8 cellular contexts compared by ENCODE assay signal in the genomic region with DNA sequence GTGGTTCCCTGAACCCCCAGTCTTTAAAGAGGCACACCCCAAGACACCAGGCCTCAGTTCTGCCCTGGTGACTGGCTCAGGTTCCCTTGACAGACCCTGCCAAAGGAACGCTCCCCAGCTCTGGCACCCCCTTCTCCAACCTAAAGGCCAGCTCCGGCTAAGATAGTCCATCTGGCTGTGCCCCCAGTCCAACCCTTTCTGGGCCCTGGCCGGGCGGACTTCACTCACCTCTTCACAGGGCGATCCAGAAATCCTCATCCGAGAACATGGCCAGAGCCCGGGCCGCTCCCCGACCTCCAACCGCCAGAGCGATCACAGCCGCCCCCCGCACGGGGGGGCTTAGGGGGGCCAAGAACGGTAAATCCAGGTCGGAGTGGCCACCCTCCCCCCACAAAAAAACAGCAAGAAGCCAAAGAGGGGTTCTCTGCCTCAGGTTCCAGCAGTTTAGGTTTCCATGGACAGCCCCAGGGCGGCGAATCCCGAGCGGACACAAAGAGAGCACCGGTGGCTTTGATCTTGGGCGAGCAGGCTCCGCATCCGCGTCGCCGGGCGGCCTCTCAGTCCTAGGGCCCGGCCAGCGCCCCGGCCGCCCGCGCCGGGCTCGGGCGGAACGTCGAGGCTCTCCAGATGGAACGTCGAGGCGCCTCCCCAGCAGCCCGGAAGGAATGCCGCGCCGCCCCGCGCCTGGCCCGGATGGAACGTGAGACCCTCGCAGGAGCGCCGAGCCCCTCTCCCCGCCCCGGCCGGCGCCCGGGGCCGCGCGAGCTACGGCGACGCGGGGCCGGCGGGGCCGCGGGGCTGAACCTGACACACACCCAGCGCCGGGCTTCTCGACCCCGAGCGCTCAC. TPM values are rescaled to one million over a fixed set of nuclear protein-coding genes. Genes with fewer than 3 reads are reported as not detected.
DNase-seq lines count a peak whose midpoint lies in the region; ATAC-seq lines count a peak whose summit lies in the region.

No MANE protein-coding gene starts in this region.

- H3K4me3 Mint-ChIP-seq in activated CD8-positive, alpha-beta memory T cell treated with anti-CD3 and anti-CD28 coated beads, Interleukin-2, amount 10 ng/mL, durations not matched to agents 7 days and 5 days: peak overlapping the region; percentile 91

- H3K9ac ChIP-seq in SK-N-MC (ENCODE audit: insufficient read length) (peak overlapping the region; percentile 98), mucosa of rectum (ENCODE audit: low read depth in 1 of 2, low read length in 2 of 2) (peak overlapping the region; percentile 91 to 92)

- no peaks in the 10 kb centered on the region for H3K9me3 Mint-ChIP-seq in activated CD8-positive, alpha-beta memory T cell treated with anti-CD3 and anti-CD28 coated beads, Interleukin-2, amount 10 ng/mL, durations not matched to agents 7 days and 5 days (ENCODE audit: low read depth)

- H3K4me3 ChIP-seq in SK-N-MC (peak overlapping the region; percentile 95), mucosa of rectum (ENCODE audit: low read length in 2 of 2) (peak overlapping the region; percentile 91 to 93), aorta (ENCODE audit: low read length in 2 of 2) (peak overlapping the region; percentile 88 to 92)
- peak overlapping the region; percentile 98 for H3K4me3 ChIP-seq in effector memory CD4-positive, alpha-beta T cell (ENCODE audit: insufficient read depth, low read depth, low read length, poor library complexity, severe bottlenecking)

- ATAC-seq in activated CD8-positive, alpha-beta memory T cell treated with anti-CD3 and anti-CD28 coated beads, Interleukin-2, amount 10 ng/mL, durations not matched to agents 7 days and 5 days: peak; percentile 18
- ATAC-seq in HG02943 (IDR thresholded peaks at IDR 0.05; ENCODE audit: low read depth, unreplicated experiment) (peak; percentile 15), aorta (ENCODE audit: low FRiP score) (no peak)

- no peaks in the 10 kb centered on the region for H3K27me3 ChIP-seq in effector memory CD4-positive, alpha-beta T cell (replicated peaks; ENCODE audit: control insufficient read depth, insufficient read depth, low read length, poor library complexity, severe bottlenecking)
- H3K27me3 ChIP-seq in mucosa of rectum (ENCODE audit: control insufficient read depth in 2 of 2, insufficient read depth in 2 of 2, low read length in 2 of 2) (no peaks in the 10 kb centered on the region), aorta (ENCODE audit: control insufficient read depth in 1 of 2, insufficient read depth in 2 of 2, low read length in 1 of 2) (no peaks in the 10 kb centered on the region)

- CTCF ChIA-PET in activated CD8-positive, alpha-beta memory T cell treated with anti-CD3 and anti-CD28 coated beads, Interleukin-2, amount 10 ng/mL, durations not matched to agents 7 days and 5 days (lab: Charles Lee): interaction anchor here (1.6 to 3.7 kb wide), 6 partner anchors 10 to 72 kb away, joined by 4 to 22 read pairs (median 16); a partner anchor contains a TSS

- H3K36me3 Mint-ChIP-seq in activated CD8-positive, alpha-beta memory T cell treated with anti-CD3 and anti-CD28 coated beads, Interleukin-2, amount 10 ng/mL, durations not matched to agents 7 days and 5 days: peaks cover 12% of the 10 kb centered on the region

- intact Hi-C loops in aorta (cut with DNase I): loop anchor here in 1 of 2 donors (5.0 kb wide), 2 partner anchors 73 to 178 kb away; a partner anchor contains a TSS

- H3K4me1 Mint-ChIP-seq in activated CD8-positive, alpha-beta memory T cell treated with anti-CD3 and anti-CD28 coated beads, Interleukin-2, amount 10 ng/mL, durations not matched to agents 7 days and 5 days: peaks cover 58% of the 10 kb centered on the region

- H3K9me3 ChIP-seq in SK-N-MC (ENCODE audit: low read depth, low read length) (no peaks in the 10 kb centered on the region), mucosa of rectum (ENCODE audit: control insufficient read depth in 2 of 2, low read length in 2 of 2) (no peaks in the 10 kb centered on the region), aorta (ENCODE audit: control insufficient read depth, low read length) (no peaks in the 10 kb centered on the region)
- H3K9me3 ChIP-seq in effector memory CD4-positive, alpha-beta T cell (ENCODE audit: control insufficient read depth, low read length): no peaks in the 10 kb centered on the region

- 0 to 1% methylated on average over 57 to 74 of the region's 74 CpGs for WGBS in aorta, 2 donors

- H3K27ac Mint-ChIP-seq in activated CD8-positive, alpha-beta memory T cell treated with anti-CD3 and anti-CD28 coated beads, Interleukin-2, amount 10 ng/mL, durations not matched to agents 7 days and 5 days: peak overlapping the region; percentile 86

- H3K4me1 ChIP-seq in effector memory CD4-positive, alpha-beta T cell (ENCODE audit: control insufficient read depth, insufficient read depth, low read length, poor library complexity, severe bottlenecking): peaks cover 50% of the 10 kb centered on the region
- H3K4me1 ChIP-seq in mucosa of rectum (ENCODE audit: control insufficient read depth in 2 of 2, insufficient read depth in 2 of 2, low read length in 2 of 2): peaks cover 47 to 48% of the 10 kb centered on the region in 2 donors
- H3K4me1 ChIP-seq in aorta (ENCODE audit: control insufficient read depth in 1 of 2, insufficient read depth in 2 of 2, low read length in 2 of 2): no peaks in the 10 kb centered on the region

- no peaks in the 10 kb centered on the region for H3K27me3 Mint-ChIP-seq in activated CD8-positive, alpha-beta memory T cell treated with anti-CD3 and anti-CD28 coated beads, Interleukin-2, amount 10 ng/mL, durations not matched to agents 7 days and 5 days

- H3K36me3 ChIP-seq in SK-N-MC (ENCODE audit: insufficient read depth, low read length) (peaks cover 12% of the 10 kb centered on the region), mucosa of rectum (ENCODE audit: control insufficient read depth in 2 of 2, insufficient read depth in 2 of 2, low read length in 2 of 2) (peaks cover 3 to 6% of the 10 kb centered on the region in 2 donors), aorta (ENCODE audit: control insufficient read depth in 1 of 2, insufficient read depth in 2 of 2, low read length in 1 of 2) (no peaks in the 10 kb centered on the region)
- peaks cover 4% of the 10 kb centered on the region for H3K36me3 ChIP-seq in effector memory CD4-positive, alpha-beta T cell (ENCODE audit: control insufficient read depth, insufficient read depth, low read length)

- H3K27ac ChIP-seq in SK-N-MC (peak overlapping the region; percentile 97), mucosa of rectum (ENCODE audit: low read depth in 2 of 2, low read length in 2 of 2) (peak overlapping the region; percentile 90 to 94), aorta (ENCODE audit: low read depth in 1 of 2, low read length in 2 of 2) (peak overlapping the region; percentile 84 to 86)
- peak overlapping the region; percentile 94 for H3K27ac ChIP-seq in effector memory CD4-positive, alpha-beta T cell (ENCODE audit: insufficient read depth, low read length, poor library complexity, severe bottlenecking)

- peak; percentile 49 for DNase-seq in activated CD8-positive, alpha-beta memory T cell treated with anti-CD3 and anti-CD28 coated beads, Interleukin-2, amount 10 ng/mL, durations not matched to agents 7 days and 5 days
- DNase-seq in activated CD8-positive, alpha-beta memory T cell treated with anti-CD3 and anti-CD28 coated beads for 24 hours: no peak
- DNase-seq in SK-N-MC (ENCODE audit: low read depth, low spot score): no peak
- peak in 1 of 3 donors; percentile 9 for DNase-seq in effector memory CD4-positive, alpha-beta T cell
- no peak for DNase-seq in aorta
- no peak for DNase-seq in central memory CD4-positive, alpha-beta T cell

RNA-seq across cellular contexts. Expression of a gene that starts 1.0 kb away (rescaled TPM):
- total RNA-seq in activated CD8-positive, alpha-beta memory T cell treated with anti-CD3 and anti-CD28 coated beads, Interleukin-2, amount 10 ng/mL, durations not matched to agents 7 days and 5 days: 100 to 1,000 TPM; 107 to 132 TPM
- total RNA-seq in aorta: 10 to 100 TPM; 88.6 to 97.4 TPM
- 10 to 100 TPM; 11.5 to 14.4 TPM for polyA plus RNA-seq in aorta

RNA-seq across cellular contexts. Expression of a gene that starts 10.2 kb away (rescaled TPM):
- total RNA-seq in activated CD8-positive, alpha-beta memory T cell treated with anti-CD3 and anti-CD28 coated beads, Interleukin-2, amount 10 ng/mL, durations not matched to agents 7 days and 5 days: 10 to 100 TPM; 14.9 to 15.1 TPM
- 1 to 10 TPM in 1 of 2 donors, under 1 TPM in 1; 0.55 to 1.1 TPM for total RNA-seq in aorta
- 1 to 10 TPM; 1.3 to 2.4 TPM for polyA plus RNA-seq in aorta

RNA-seq across cellular contexts. Expression of a gene that starts 35.0 kb away (rescaled TPM):
- under 1 TPM in 1 of 2 experiments, not detected in 1; 0.15 TPM for total RNA-seq in activated CD8-positive, alpha-beta memory T cell treated with anti-CD3 and anti-CD28 coated beads, Interleukin-2, amount 10 ng/mL, durations not matched to agents 7 days and 5 days
- 1 to 10 TPM; 1.3 to 3.6 TPM for total RNA-seq in aorta
- polyA plus RNA-seq in aorta: under 1 TPM in 1 of 2 donors, not detected in 1; 0.33 TPM

RNA-seq across cellular contexts. Expression of a gene that starts 41.0 kb away (rescaled TPM):
- total RNA-seq in activated CD8-positive, alpha-beta memory T cell treated with anti-CD3 and anti-CD28 coated beads, Interleukin-2, amount 10 ng/mL, durations not matched to agents 7 days and 5 days: 10 to 100 TPM; 58.9 to 66.0 TPM
- 10 to 100 TPM; 44.8 to 50.6 TPM for total RNA-seq in aorta
- 10 to 100 TPM; 48.0 to 57.1 TPM for polyA plus RNA-seq in aorta

RNA-seq across cellular contexts. Expression of a gene that starts 51.0 kb away (rescaled TPM):
- total RNA-seq in activated CD8-positive, alpha-beta memory T cell treated with anti-CD3 and anti-CD28 coated beads, Interleukin-2, amount 10 ng/mL, durations not matched to agents 7 days and 5 days: 10 to 100 TPM; 46.9 to 53.4 TPM
- 100 to 1,000 TPM in 1 of 2 donors, 10 to 100 TPM in 1; 69.2 to 104 TPM for total RNA-seq in aorta
- 100 to 1,000 TPM in 1 of 2 donors, 1 to 10 TPM in 1; 5.6 to 160 TPM for polyA plus RNA-seq in aorta

Comparison
In these comparisons a context has a peak if more than half of its experiments do, and no peak if none do; other contexts are left out.
1. RNA of a gene that starts 10.2 kb away (total RNA-seq): 14.9 to 15.1 TPM in activated CD8-positive, alpha-beta memory T cell treated with anti-CD3 and anti-CD28 coated beads, Interleukin-2, amount 10 ng/mL, durations not matched to agents 7 days and 5 days; 0.55 to 1.1 TPM in aorta; every median in the first group is over 4 times any median in the second.
2. Peak in every context shown above with its lines, with median percentiles within 50 percentile points of each other: H3K27ac ChIP-seq and H3K4me3 ChIP-seq.